ENCODE assay signal across 16 cellular contexts in genomic region chr3:150235799-150236198, GRCh38.
A peak's percentile ranks its signal among the peaks of the same experiment; 100 is the strongest.
DNase-seq lines count a peak whose midpoint lies in the region; ATAC-seq and TF ChIP-seq lines count a peak whose summit lies in the region.
"Had no signal": no experiment of that assay in that cellular context is flagged by ENCODE, and none has a peak within 500 bp of the region (broad histone marks: within the 10 kb centered on the region; RNA-seq: fewer than 3 reads in every experiment).

No MANE protein-coding gene starts in this region.

- no peaks in the 10 kb centered on the region for H3K27me3 ChIP-seq in SJSA1 (replicated peaks)
- H3K27me3 ChIP-seq in upper lobe of right lung = no peaks in the 10 kb centered on the region
- H3K27me3 ChIP-seq: spleen had no signal

- H3K4me3 ChIP-seq in SJSA1 = no peak overlapping the region
- H3K4me3 ChIP-seq in upper lobe of right lung = no peak overlapping the region
- H3K4me3 ChIP-seq: spleen had no signal

- H3K4me1 Mint-ChIP-seq in osteocyte (ENCODE audit: unreplicated experiment) = peaks cover 64% of the 10 kb centered on the region
- H3K4me1 Mint-ChIP-seq: activated CD4-positive, alpha-beta memory T cell treated with anti-CD3 and anti-CD28 coated beads, Interleukin-2, amount 10 ng/mL, durations not matched to agents 7 days and 5 days; CD8-positive, alpha-beta memory T cell had no signal

- H3K27me3 Mint-ChIP-seq in osteocyte (ENCODE audit: unreplicated experiment) = no peaks in the 10 kb centered on the region

- TF ChIP-seq CTCF in osteocyte (IDR thresholded peaks at IDR 0.05) (no peak), upper lobe of right lung (IDR thresholded peaks at IDR 0.05) (no peak)

- ATAC-seq in upper lobe of right lung = no peak
- ATAC-seq: naive thymus-derived CD8-positive, alpha-beta T cell had no signal

- H3K4me1 ChIP-seq in SJSA1 (replicated peaks) (peaks cover 62% of the 10 kb centered on the region), upper lobe of right lung (peaks cover 12% of the 10 kb centered on the region)
- H3K4me1 ChIP-seq: spleen had no signal

- H3K27ac ChIP-seq in SJSA1 (peak overlapping the region; percentile 52), upper lobe of right lung (no peak overlapping the region)

- H3K9me3 Mint-ChIP-seq in osteocyte (ENCODE audit: unreplicated experiment) = no peaks in the 10 kb centered on the region
- H3K9me3 Mint-ChIP-seq: activated CD4-positive, alpha-beta memory T cell treated with anti-CD3 and anti-CD28 coated beads, Interleukin-2, amount 10 ng/mL, durations not matched to agents 7 days and 5 days; CD8-positive, alpha-beta memory T cell; naive thymus-derived CD8-positive, alpha-beta T cell had no signal

- intact Hi-C loops in upper lobe of right lung (cut with DNase I) = no loop called here

- no peaks in the 10 kb centered on the region for H3K36me3 Mint-ChIP-seq in osteocyte (ENCODE audit: unreplicated experiment)
- H3K36me3 Mint-ChIP-seq: CD8-positive, alpha-beta memory T cell; naive thymus-derived CD8-positive, alpha-beta T cell had no signal

- H3K9me3 ChIP-seq in SJSA1 (replicated peaks) (no peaks in the 10 kb centered on the region), upper lobe of right lung (no peaks in the 10 kb centered on the region)
- H3K9me3 ChIP-seq: spleen had no signal

- H3K27ac Mint-ChIP-seq in osteocyte (ENCODE audit: unreplicated experiment) = peak overlapping the region; percentile 87
- H3K27ac Mint-ChIP-seq: activated CD4-positive, alpha-beta memory T cell treated with anti-CD3 and anti-CD28 coated beads, Interleukin-2, amount 10 ng/mL, durations not matched to agents 7 days and 5 days; naive thymus-derived CD8-positive, alpha-beta T cell had no signal

- DNase-seq in Daoy (ENCODE audit: low read depth) (peak; percentile 38), SJSA1 (ENCODE audit: low read depth in 1 of 2, low spot score in 2 of 2) (peak; percentile 53 to 66), fibroblast of peridontal ligament (ENCODE audit: extremely low read depth) (peak; percentile 95), osteocyte (ENCODE audit: extremely low spot score, unreplicated experiment) (no peak), upper lobe of right lung (no peak), NCI-H2171 treated with DMSO at 0.1 percent for 48 hours (lab: John Stamatoyannopoulos, UW) (no peak), NK-92 (lab: John Stamatoyannopoulos, UW; ENCODE audit: unreplicated experiment) (no peak), SW480 (ENCODE audit: low spot score) (no peak)
- DNase-seq: activated CD4-positive, alpha-beta memory T cell treated with anti-CD3 and anti-CD28 coated beads, Interleukin-2, amount 10 ng/mL, durations not matched to agents 7 days and 5 days; activated naive CD4-positive, alpha-beta T cell treated with anti-CD3 and anti-CD28 coated beads, Interleukin-2, amount 50 U/mL, for 16 hours; CD8-positive, alpha-beta memory T cell; effector CD4-positive, alpha-beta T cell; naive thymus-derived CD8-positive, alpha-beta T cell; NCI-H1694 treated with DMSO at 0.1 percent for 48 hours; spleen; T-helper 9 cell had no signal

- no peaks in the 10 kb centered on the region for H3K36me3 ChIP-seq in SJSA1
- no peaks in the 10 kb centered on the region for H3K36me3 ChIP-seq in upper lobe of right lung
- H3K36me3 ChIP-seq: spleen had no signal

- H3K4me3 Mint-ChIP-seq in osteocyte (ENCODE audit: unreplicated experiment) = no peak overlapping the region
- H3K4me3 Mint-ChIP-seq: activated CD4-positive, alpha-beta memory T cell treated with anti-CD3 and anti-CD28 coated beads, Interleukin-2, amount 10 ng/mL, durations not matched to agents 7 days and 5 days; CD8-positive, alpha-beta memory T cell; naive thymus-derived CD8-positive, alpha-beta T cell had no signal

Comparison
In these comparisons a context has a peak if more than half of its experiments do, and no peak if none do; other contexts are left out.
1. DNase-seq: peak in Daoy (single experiment), SJSA1 (2 of 2) and fibroblast of peridontal ligament (single experiment); none in osteocyte (single experiment), upper lobe of right lung (single experiment), NCI-H2171 treated with DMSO at 0.1 percent for 48 hours (single experiment), NK-92 (single experiment) and SW480 (single experiment).